In the genomic region with DNA sequence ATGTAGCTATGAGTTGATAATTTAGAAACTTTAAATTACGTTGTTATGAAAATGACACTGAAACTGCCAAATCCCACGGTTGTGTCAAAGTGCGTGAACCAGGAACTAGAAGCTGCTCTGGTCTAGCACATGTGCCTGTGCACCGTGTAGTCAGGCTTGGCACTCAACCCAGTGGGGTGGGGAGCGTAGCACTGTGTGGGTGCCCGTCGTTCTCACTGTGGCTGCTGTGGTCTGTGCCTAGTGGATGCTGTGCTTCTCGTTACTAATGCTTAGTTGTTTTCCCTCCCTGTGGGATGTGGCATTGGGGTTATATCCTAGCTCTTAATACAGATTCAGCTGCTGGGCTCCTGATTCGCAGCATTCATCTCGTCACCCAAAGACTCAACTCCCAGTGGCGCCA, we compare ENCODE assay signal across 25 cellular contexts.
DNase-seq lines count a peak whose midpoint lies in the region; ATAC-seq and TF ChIP-seq lines count a peak whose summit lies in the region.
"Had no signal": no experiment of that assay in that cellular context is flagged by ENCODE, and none has a peak within 500 bp of the region (broad histone marks: within the 10 kb centered on the region; RNA-seq: fewer than 3 reads in every experiment).

No MANE protein-coding gene starts in this region.

- peak; percentile 45 for DNase-seq in activated CD4-positive, alpha-beta T cell treated with anti-CD3 and anti-CD28 coated beads for 48 hours
- no peak for DNase-seq in activated CD4-positive, alpha-beta T cell treated with anti-CD3 and anti-CD28 coated beads, Interleukin-2, amount 50 U/mL, for 4 hours
- DNase-seq in stimulated activated naive CD8-positive, alpha-beta T cell treated with anti-CD3 and anti-CD28 coated beads, Interleukin-15, Interleukin-2, amounts not matched to agents 100 U/mL and 50 U/mL, for 24 hours: peak; percentile 5
- DNase-seq in stimulated activated naive CD8-positive, alpha-beta T cell treated with anti-CD3 and anti-CD28 coated beads, Interleukin-15, amount 100 ng/mL, for 72 hours: no peak
- peak; percentile 33 for DNase-seq in stimulated activated CD4-positive, alpha-beta T cell treated with anti-CD3 and anti-CD28 coated beads, Interleukin-1b, Interleukin-23, amount 100 ng/mL, for 48 hours
- DNase-seq in foreskin fibroblast: no peak
- DNase-seq in nephron progenitor cell: no peak
- DNase-seq: 8988T, adrenal gland, BE2C, colonic mucosa, endodermal cell, GF-D8, kidney glomerular epithelial cell, MM.1S, NCI-H2171, NCI-H524, nucleus accumbens, Peyer's patch, stomach, transverse colon had no signal

- H3K4me3 ChIP-seq in foreskin fibroblast (ENCODE audit: low read depth in 1 of 2, low read length in 2 of 2): no peak overlapping the region
- H3K4me3 ChIP-seq: adrenal gland, colonic mucosa, K562, Peyer's patch, smooth muscle cell, stomach, transverse colon had no signal

- H3K27ac Mint-ChIP-seq in stimulated activated naive CD8-positive, alpha-beta T cell treated with anti-CD3 and anti-CD28 coated beads, Interleukin-15, amount 100 ng/mL, for 72 hours: peak overlapping the region in 1 of 2 donors; percentile 20
- no peak overlapping the region for H3K27ac Mint-ChIP-seq in nephron progenitor cell
- H3K27ac Mint-ChIP-seq: endodermal cell had no signal

- TF ChIP-seq CTCF in foreskin fibroblast (IDR thresholded peaks at IDR 0.05; ENCODE audit: low read depth, low read length) (no peak), nephron progenitor cell (IDR thresholded peaks at IDR 0.05) (no peak)

- no peaks in the 10 kb centered on the region for H3K9me3 Mint-ChIP-seq in stimulated activated naive CD8-positive, alpha-beta T cell treated with anti-CD3 and anti-CD28 coated beads, Interleukin-15, amount 100 ng/mL, for 72 hours
- H3K9me3 Mint-ChIP-seq in nephron progenitor cell: no peaks in the 10 kb centered on the region
- H3K9me3 Mint-ChIP-seq: endodermal cell had no signal

- ATAC-seq in stimulated activated naive CD8-positive, alpha-beta T cell treated with anti-CD3 and anti-CD28 coated beads, Interleukin-15, Interleukin-2, amounts not matched to agents 100 U/mL and 50 U/mL, for 24 hours: peak; percentile 77
- no peak for ATAC-seq in stimulated activated naive CD8-positive, alpha-beta T cell treated with anti-CD3 and anti-CD28 coated beads, Interleukin-15, amount 100 ng/mL, for 72 hours
- ATAC-seq in GM21737 (IDR thresholded peaks at IDR 0.05; ENCODE audit: unreplicated experiment): no peak
- ATAC-seq: HCT116, K562 had no signal

- H3K36me3 Mint-ChIP-seq in nephron progenitor cell (ENCODE audit: low read depth): peaks cover 53% of the 10 kb centered on the region

- no peaks in the 10 kb centered on the region for H3K27me3 Mint-ChIP-seq in stimulated activated naive CD8-positive, alpha-beta T cell treated with anti-CD3 and anti-CD28 coated beads, Interleukin-15, amount 100 ng/mL, for 72 hours
- H3K27me3 Mint-ChIP-seq in nephron progenitor cell (ENCODE audit: low read depth, poor library complexity): peaks cover 3% of the 10 kb centered on the region

- no peaks in the 10 kb centered on the region for H3K4me1 Mint-ChIP-seq in stimulated activated naive CD8-positive, alpha-beta T cell treated with anti-CD3 and anti-CD28 coated beads, Interleukin-15, amount 100 ng/mL, for 72 hours
- no peaks in the 10 kb centered on the region for H3K4me1 Mint-ChIP-seq in nephron progenitor cell
- H3K4me1 Mint-ChIP-seq: endodermal cell had no signal

- H3K4me3 Mint-ChIP-seq in stimulated activated naive CD8-positive, alpha-beta T cell treated with anti-CD3 and anti-CD28 coated beads, Interleukin-15, amount 100 ng/mL, for 72 hours: no peak overlapping the region
- H3K4me3 Mint-ChIP-seq in nephron progenitor cell: no peak overlapping the region
- H3K4me3 Mint-ChIP-seq: endodermal cell had no signal

Comparison
In these comparisons a context has a peak if more than half of its experiments do, and no peak if none do; other contexts are left out.
1. DNase-seq: peak in activated CD4-positive, alpha-beta T cell treated with anti-CD3 and anti-CD28 coated beads for 48 hours (single experiment), stimulated activated naive CD8-positive, alpha-beta T cell treated with anti-CD3 and anti-CD28 coated beads, Interleukin-15, Interleukin-2, amounts not matched to agents 100 U/mL and 50 U/mL, for 24 hours (single experiment) and stimulated activated CD4-positive, alpha-beta T cell treated with anti-CD3 and anti-CD28 coated beads, Interleukin-1b, Interleukin-23, amount 100 ng/mL, for 48 hours (single experiment); none in activated CD4-positive, alpha-beta T cell treated with anti-CD3 and anti-CD28 coated beads, Interleukin-2, amount 50 U/mL, for 4 hours (0 of 2), stimulated activated naive CD8-positive, alpha-beta T cell treated with anti-CD3 and anti-CD28 coated beads, Interleukin-15, amount 100 ng/mL, for 72 hours (0 of 2), foreskin fibroblast (0 of 2) and nephron progenitor cell (single experiment).